ENCODE assay signal across 8 cellular contexts in genomic region chr1:110630770-110631663, GRCh38. TPM values are rescaled to one million over a fixed set of nuclear protein-coding genes. Genes with fewer than 3 reads are reported as not detected.
DNase-seq lines count a peak whose midpoint lies in the region; ATAC-seq and TF ChIP-seq lines count a peak whose summit lies in the region.

No MANE protein-coding gene starts in this region.

- peak overlapping the region; percentile 100 for H3K27ac ChIP-seq in MM.1S (ENCODE audit: low read length)

- TF ChIP-seq CTCF in GM12864 (IDR thresholded peaks at IDR 0.05; ENCODE audit: low read depth, low read length, missing control alignments) (peak; percentile 85), MM.1S (IDR thresholded peaks at IDR 0.05; ENCODE audit: low read length) (peak; percentile 65)

- peak overlapping the region; percentile 38 for H3K4me3 ChIP-seq in GM12864 (ENCODE audit: low read depth, low read length)
- H3K4me3 ChIP-seq in MM.1S (ENCODE audit: low read length) = peak overlapping the region; percentile 56

- H3K4me1 ChIP-seq in MM.1S (ENCODE audit: low read length) = peaks cover 54% of the 10 kb centered on the region

- H3K36me3 ChIP-seq in MM.1S (replicated peaks; ENCODE audit: insufficient read depth, low read length) = no peaks in the 10 kb centered on the region

- peak overlapping the region; percentile 92 for H3K4me2 ChIP-seq in MM.1S (ENCODE audit: low read depth, low read length)

- peak; percentile 41 for ATAC-seq in Right ventricle myocardium inferior

- peak; percentile 93 for DNase-seq in GM12864 (ENCODE audit: low read depth)
- DNase-seq in HCEC 1CT = peak; percentile 36
- DNase-seq in MM.1S = peak; percentile 90
- peak; percentile 78 for DNase-seq in SK-MEL-5 (ENCODE audit: low read depth, low spot score)
- DNase-seq in activated naive CD4-positive, alpha-beta T cell treated with Interleukin-2 at 50 U/mL for 16 hours = peak; percentile 86
- peak; percentile 85 for DNase-seq in Right ventricle myocardium inferior (ENCODE audit: missing footprints)
- peak; percentile 17 for DNase-seq in pulmonary artery endothelial cell (ENCODE audit: low read depth, low spot score)
- DNase-seq in GM19240 (ENCODE audit: insufficient read length, low spot score) = no peak

- H3K9ac ChIP-seq in MM.1S (ENCODE audit: low read length) = peak overlapping the region; percentile 92

- peaks cover 32% of the 10 kb centered on the region for H3K79me2 ChIP-seq in MM.1S (ENCODE audit: low read length)

- H3K9me2 ChIP-seq in MM.1S (replicated peaks; ENCODE audit: insufficient read depth, low read length) = no peaks in the 10 kb centered on the region

- H3F3A ChIP-seq in MM.1S (ENCODE audit: insufficient read depth, low read length) = peaks cover 54% of the 10 kb centered on the region

- no peaks in the 10 kb centered on the region for H3K27me3 ChIP-seq in MM.1S (replicated peaks; ENCODE audit: insufficient read depth, low read length)

- no peak overlapping the region for H2AFZ ChIP-seq in MM.1S (ENCODE audit: low read length)

- H3K9me3 ChIP-seq in MM.1S (replicated peaks; ENCODE audit: insufficient read depth, low read length) = no peaks in the 10 kb centered on the region

- intact Hi-C loops in Right ventricle myocardium inferior (cut with DNase I) = loop anchor here (1.0 to 5.0 kb wide), 2 partner anchors 135 to 151 kb away; no protein-coding TSS in a partner anchor

- no peaks in the 10 kb centered on the region for H4K20me1 ChIP-seq in MM.1S (ENCODE audit: insufficient read depth, low read length)

- in situ Hi-C loops in SK-MEL-5 (cut with HindIII; ENCODE audit: low pct_unique_long_range_greater_than_20kb, low sequenced_read_pairs) = no loop called here

RNA-seq across cellular contexts. Expression of gene KCNA2, which starts 24.9 kb away (rescaled TPM):
- total RNA-seq in SK-MEL-5 (2014; rRNA removed; shearing (Covaris generic)) = under 0.01 and 0.24 TPM in 2 replicates
- polyA plus RNA-seq in SK-MEL-5 (2015; cell fraction: cytosol; rRNA removed) = 0.04 and 0.15 TPM in 2 replicates
- polyA plus RNA-seq in SK-MEL-5 (2015; cell fraction: nucleus; rRNA removed) = 0.09 TPM in 1 of 2 replicates, not detected in the other
- 1.5 TPM for total RNA-seq in Right ventricle myocardium inferior
- total RNA-seq in pulmonary artery endothelial cell = not detected in 2 replicates

RNA-seq across cellular contexts. Expression of gene KCNA3, which starts 43.7 kb away (rescaled TPM):
- total RNA-seq in SK-MEL-5 (2014; rRNA removed; shearing (Covaris generic)) = not detected in 2 replicates
- not detected in 2 replicates for polyA plus RNA-seq in SK-MEL-5 (2015; cell fraction: cytosol; rRNA removed)
- not detected in 2 replicates for polyA plus RNA-seq in SK-MEL-5 (2015; cell fraction: nucleus; rRNA removed)
- total RNA-seq in Right ventricle myocardium inferior (0.38 TPM), pulmonary artery endothelial cell (not detected in 2 replicates)
